In genomic region chr3:69948246-69948862, GRCh38 we compare ENCODE assay signal across 9 cellular contexts. TPM values are rescaled to one million over a fixed set of nuclear protein-coding genes. Genes with fewer than 3 reads are reported as not detected.
DNase-seq lines count a peak whose midpoint lies in the region; ATAC-seq, FAIRE-seq and TF ChIP-seq lines count a peak whose summit lies in the region.
"Had no signal": no experiment of that assay in that cellular context is flagged by ENCODE, and none has a peak within 500 bp of the region (broad histone marks: within the 10 kb centered on the region; RNA-seq: fewer than 3 reads in every experiment).

No MANE protein-coding gene starts in this region.

- H3K27me3 ChIP-seq in suprapubic skin, result no peaks in the 10 kb centered on the region

- no peak overlapping the region for H3K4me3 ChIP-seq in suprapubic skin

- peaks cover 11% of the 10 kb centered on the region for H3K36me3 ChIP-seq in suprapubic skin

- H3K4me1 Mint-ChIP-seq in osteocyte (ENCODE audit: unreplicated experiment), result peaks cover 12% of the 10 kb centered on the region
- H3K4me1 Mint-ChIP-seq: activated naive CD8-positive, alpha-beta T cell treated with anti-CD3 and anti-CD28 coated beads, Interleukin-2, amount 10 ng/mL, durations not matched to agents 7 days and 5 days had no signal

- no peaks in the 10 kb centered on the region for H3K27me3 Mint-ChIP-seq in osteocyte (ENCODE audit: unreplicated experiment)
- H3K27me3 Mint-ChIP-seq: activated naive CD8-positive, alpha-beta T cell treated with anti-CD3 and anti-CD28 coated beads, Interleukin-2, amount 10 ng/mL, durations not matched to agents 7 days and 5 days had no signal

- TF ChIP-seq CTCF in osteocyte (IDR thresholded peaks at IDR 0.05), result peak; percentile 74
- TF ChIP-seq CTCF in suprapubic skin (IDR thresholded peaks at IDR 0.05), result peak in 1 of 2 donors; percentile 34

- no peak for TF ChIP-seq EP300 in suprapubic skin (IDR thresholded peaks at IDR 0.05)

- no peak overlapping the region for H3K27ac ChIP-seq in suprapubic skin

- no peak overlapping the region for H3K4me3 Mint-ChIP-seq in osteocyte (ENCODE audit: unreplicated experiment)
- H3K4me3 Mint-ChIP-seq: activated naive CD8-positive, alpha-beta T cell treated with anti-CD3 and anti-CD28 coated beads, Interleukin-2, amount 10 ng/mL, durations not matched to agents 7 days and 5 days had no signal

- H3K9me3 ChIP-seq in suprapubic skin, result no peaks in the 10 kb centered on the region

- ATAC-seq in esophagus mucosa, result no peak

- DNase-seq in NCI-H748 (lab: John Stamatoyannopoulos, UW; ENCODE audit: unreplicated experiment), result peak; percentile 10
- DNase-seq in NCI-H748 treated with DMSO at 0.1 percent for 48 hours (lab: John Stamatoyannopoulos, UW), result no peak
- peak; percentile 12 for DNase-seq in NCI-H69 (lab: John Stamatoyannopoulos, UW)
- no peak for DNase-seq in osteocyte (ENCODE audit: extremely low spot score, unreplicated experiment)
- DNase-seq in activated CD4-positive, alpha-beta T cell treated with anti-CD3 and anti-CD28 coated beads for 4 hours, result no peak
- DNase-seq in suprapubic skin (ENCODE audit: low spot score in 2 of 2), result no peak
- DNase-seq: activated naive CD8-positive, alpha-beta T cell treated with anti-CD3 and anti-CD28 coated beads, Interleukin-2, amount 10 ng/mL, durations not matched to agents 7 days and 5 days had no signal

- no peak overlapping the region for H3K27ac Mint-ChIP-seq in osteocyte (ENCODE audit: unreplicated experiment)
- H3K27ac Mint-ChIP-seq: activated naive CD8-positive, alpha-beta T cell treated with anti-CD3 and anti-CD28 coated beads, Interleukin-2, amount 10 ng/mL, durations not matched to agents 7 days and 5 days had no signal

- TF ChIP-seq POLR2A in suprapubic skin (IDR thresholded peaks at IDR 0.05), result no peak

- FAIRE-seq in endometrium (lab: Jason Lieb, UNC), result peak; percentile 94

- WGBS in suprapubic skin, result 9% methylated on average over 4 of the region's 4 CpGs

- no peaks in the 10 kb centered on the region for H3K36me3 Mint-ChIP-seq in osteocyte (ENCODE audit: unreplicated experiment)
- H3K36me3 Mint-ChIP-seq: activated naive CD8-positive, alpha-beta T cell treated with anti-CD3 and anti-CD28 coated beads, Interleukin-2, amount 10 ng/mL, durations not matched to agents 7 days and 5 days had no signal

- H3K9me3 Mint-ChIP-seq in osteocyte (ENCODE audit: unreplicated experiment), result no peaks in the 10 kb centered on the region
- H3K9me3 Mint-ChIP-seq: activated naive CD8-positive, alpha-beta T cell treated with anti-CD3 and anti-CD28 coated beads, Interleukin-2, amount 10 ng/mL, durations not matched to agents 7 days and 5 days had no signal

- no peaks in the 10 kb centered on the region for H3K4me1 ChIP-seq in suprapubic skin

RNA-seq across cellular contexts. Expression of gene SAMMSON, which starts 51.2 kb away (rescaled TPM):
- total RNA-seq in osteocyte, result not detected in 2 replicates
- total RNA-seq in suprapubic skin, result under 1 TPM in 1 of 4 donors, not detected in 3; 0.89 TPM
- not detected for total RNA-seq in esophagus mucosa
- total RNA-seq: activated naive CD8-positive, alpha-beta T cell treated with anti-CD3 and anti-CD28 coated beads, Interleukin-2, amount 10 ng/mL, durations not matched to agents 7 days and 5 days had no signal

Comparison
In these comparisons a context has a peak if more than half of its experiments do, and no peak if none do; other contexts are left out.
1. DNase-seq: peak in NCI-H748 (single experiment) and NCI-H69 (single experiment); none in NCI-H748 treated with DMSO at 0.1 percent for 48 hours (single experiment), osteocyte (single experiment), activated CD4-positive, alpha-beta T cell treated with anti-CD3 and anti-CD28 coated beads for 4 hours (0 of 2) and suprapubic skin (0 of 2).